ENCODE assay signal across 8 cellular contexts in genomic region chr3:38164136-38164965, GRCh38. TPM values are rescaled to one million over a fixed set of nuclear protein-coding genes. Genes with fewer than 3 reads are reported as not detected.
DNase-seq lines count a peak whose midpoint lies in the region; ATAC-seq, FAIRE-seq and TF ChIP-seq lines count a peak whose summit lies in the region.

No MANE protein-coding gene starts in this region.

- TF ChIP-seq CTCF in kidney (IDR thresholded peaks at IDR 0.05; ENCODE audit: borderline replicate concordance, extremely low read depth, insufficient read depth) (no peak), thoracic aorta (IDR thresholded peaks at IDR 0.05) (no peak)

- H3K36me3 Mint-ChIP-seq in CD4-positive, CD25-positive, alpha-beta regulatory T cell, result peaks cover 7% of the 10 kb centered on the region
- peaks cover 32% of the 10 kb centered on the region for H3K36me3 Mint-ChIP-seq in activated naive CD8-positive, alpha-beta T cell treated with anti-CD3 and anti-CD28 coated beads for 36 hours

- peak overlapping the region; percentile 94 to 97 (median 96) for H3K4me3 Mint-ChIP-seq in CD4-positive, CD25-positive, alpha-beta regulatory T cell
- H3K4me3 Mint-ChIP-seq in activated naive CD8-positive, alpha-beta T cell treated with anti-CD3 and anti-CD28 coated beads for 36 hours, result peak overlapping the region; percentile 89

- H3K27ac ChIP-seq in CD4-positive, CD25-positive, alpha-beta regulatory T cell (ENCODE audit: insufficient read depth, low read length, poor library complexity, severe bottlenecking), result peak overlapping the region; percentile 98
- H3K27ac ChIP-seq in kidney (ENCODE audit: low read depth in 2 of 2, low read length in 2 of 2) (peak overlapping the region; percentile 98 to 99), thoracic aorta (peak overlapping the region; percentile 82 to 83)

- no peaks in the 10 kb centered on the region for H3K9me3 Mint-ChIP-seq in CD4-positive, CD25-positive, alpha-beta regulatory T cell
- H3K9me3 Mint-ChIP-seq in activated naive CD8-positive, alpha-beta T cell treated with anti-CD3 and anti-CD28 coated beads for 36 hours, result no peaks in the 10 kb centered on the region

- peak overlapping the region; percentile 31 to 96 for H3K9ac ChIP-seq in kidney (ENCODE audit: low read length in 2 of 2)

- peaks cover 26 to 49% (median 34%) of the 10 kb centered on the region in 4 donors for H3K4me1 Mint-ChIP-seq in CD4-positive, CD25-positive, alpha-beta regulatory T cell
- H3K4me1 Mint-ChIP-seq in activated naive CD8-positive, alpha-beta T cell treated with anti-CD3 and anti-CD28 coated beads for 36 hours, result peaks cover 37% of the 10 kb centered on the region

- H3K27ac Mint-ChIP-seq in CD4-positive, CD25-positive, alpha-beta regulatory T cell, result peak overlapping the region; percentile 100
- H3K27ac Mint-ChIP-seq in activated naive CD8-positive, alpha-beta T cell treated with anti-CD3 and anti-CD28 coated beads for 36 hours, result peak overlapping the region; percentile 100

- H3K9me3 ChIP-seq in CD4-positive, CD25-positive, alpha-beta regulatory T cell (ENCODE audit: control insufficient read depth in 2 of 2, low read length in 2 of 2), result no peaks in the 10 kb centered on the region
- H3K9me3 ChIP-seq in kidney (ENCODE audit: control insufficient read depth in 1 of 2, low read length in 2 of 2) (no peaks in the 10 kb centered on the region), thoracic aorta (no peaks in the 10 kb centered on the region)

- peak overlapping the region; percentile 86 for H3K4me3 ChIP-seq in CD4-positive, CD25-positive, alpha-beta regulatory T cell (ENCODE audit: low read depth, low read length)
- peak overlapping the region; percentile 83 to 90 for H3K4me3 ChIP-seq in kidney (ENCODE audit: low read length in 2 of 2)
- H3K4me3 ChIP-seq in thoracic aorta, result peak overlapping the region; percentile 85

- DNase-seq in CD4-positive, CD25-positive, alpha-beta regulatory T cell, result no peak
- DNase-seq in activated naive CD8-positive, alpha-beta T cell treated with anti-CD3 and anti-CD28 coated beads for 36 hours, result no peak
- peak; percentile 79 for DNase-seq in kidney
- DNase-seq in thoracic aorta (ENCODE audit: low spot score), result no peak
- DNase-seq in stimulated activated CD4-positive, alpha-beta T cell treated with anti-CD3 and anti-CD28 coated beads, Interleukin-2, amount 100 ng/mL, for 24 hours, result no peak
- no peak for DNase-seq in NCI-H345 (lab: John Stamatoyannopoulos, UW)
- no peak for DNase-seq in RKO (ENCODE audit: low spot score)

- no peaks in the 10 kb centered on the region for H3K27me3 Mint-ChIP-seq in CD4-positive, CD25-positive, alpha-beta regulatory T cell
- no peaks in the 10 kb centered on the region for H3K27me3 Mint-ChIP-seq in activated naive CD8-positive, alpha-beta T cell treated with anti-CD3 and anti-CD28 coated beads for 36 hours

- H3K27me3 ChIP-seq in CD4-positive, CD25-positive, alpha-beta regulatory T cell (ENCODE audit: control insufficient read depth, insufficient read depth, low read length), result no peaks in the 10 kb centered on the region
- no peaks in the 10 kb centered on the region for H3K27me3 ChIP-seq in thoracic aorta (replicated peaks; ENCODE audit: insufficient read depth)

- ATAC-seq in CD4-positive, CD25-positive, alpha-beta regulatory T cell (ENCODE audit: low read depth in 2 of 2), result peak; percentile 9
- ATAC-seq in HG02642 (IDR thresholded peaks at IDR 0.05; ENCODE audit: poor library complexity, unreplicated experiment), result peak; percentile 16
- ATAC-seq in thoracic aorta (ENCODE audit: insufficient number of reproducible peaks, low FRiP score, low read depth), result no peak

- no peaks in the 10 kb centered on the region for H3K36me3 ChIP-seq in CD4-positive, CD25-positive, alpha-beta regulatory T cell (ENCODE audit: control insufficient read depth, insufficient read depth, low read length)
- H3K36me3 ChIP-seq in kidney (ENCODE audit: control insufficient read depth in 1 of 2, insufficient read depth in 2 of 2, low read length in 2 of 2), result no peaks in the 10 kb centered on the region
- no peaks in the 10 kb centered on the region for H3K36me3 ChIP-seq in thoracic aorta

- intact Hi-C loops in kidney (cut with DNase I), result no loop called here

- H3K4me1 ChIP-seq in CD4-positive, CD25-positive, alpha-beta regulatory T cell (ENCODE audit: control insufficient read depth, insufficient read depth, low read length, poor library complexity, severe bottlenecking), result peaks cover 37% of the 10 kb centered on the region
- peaks cover 2 to 9% of the 10 kb centered on the region in 2 donors for H3K4me1 ChIP-seq in kidney (ENCODE audit: control insufficient read depth in 1 of 2, insufficient read depth in 1 of 2, low read depth in 1 of 2, low read length in 2 of 2)
- peaks cover 17 to 28% of the 10 kb centered on the region in 2 donors for H3K4me1 ChIP-seq in thoracic aorta (ENCODE audit: control insufficient read depth in 1 of 2, low read depth in 2 of 2)

- FAIRE-seq in kidney (lab: Jason Lieb, UNC), result no peak

RNA-seq across cellular contexts. Expression of gene OXSR1, which starts 1.0 kb away (rescaled TPM):
- total RNA-seq in CD4-positive, CD25-positive, alpha-beta regulatory T cell, result 62.3 TPM
- polyA plus RNA-seq in CD4-positive, CD25-positive, alpha-beta regulatory T cell, result 10 to 100 TPM; 12.6 to 19.3 (median 16.1) TPM
- total RNA-seq in activated naive CD8-positive, alpha-beta T cell treated with anti-CD3 and anti-CD28 coated beads for 36 hours, result 10 to 100 TPM; 57.3 to 59.9 TPM
- 40.0 TPM for total RNA-seq in kidney
- 16.7 TPM for polyA plus RNA-seq in kidney (ENCODE audit: insufficient read depth, low read depth, low replicate concordance)
- total RNA-seq in thoracic aorta, result 10 to 100 TPM; 30.5 to 31.0 TPM

RNA-seq across cellular contexts. Expression of gene MYD88, which starts 25.9 kb away (rescaled TPM):
- total RNA-seq in CD4-positive, CD25-positive, alpha-beta regulatory T cell, result 49.9 TPM
- polyA plus RNA-seq in CD4-positive, CD25-positive, alpha-beta regulatory T cell, result 100 to 1,000 TPM; 114 to 184 (median 139) TPM
- 10 to 100 TPM; 46.2 to 48.0 TPM for total RNA-seq in activated naive CD8-positive, alpha-beta T cell treated with anti-CD3 and anti-CD28 coated beads for 36 hours
- total RNA-seq in kidney (34.5 TPM), thoracic aorta (10 to 100 TPM; 27.8 to 49.7 TPM)
- polyA plus RNA-seq in kidney (ENCODE audit: insufficient read depth, low read depth, low replicate concordance), result 20.8 TPM

RNA-seq across cellular contexts. Expression of gene ACAA1, which starts 27.4 kb away (rescaled TPM):
- 80.7 TPM for total RNA-seq in CD4-positive, CD25-positive, alpha-beta regulatory T cell
- polyA plus RNA-seq in CD4-positive, CD25-positive, alpha-beta regulatory T cell, result 10 to 100 TPM; 55.6 to 79.3 (median 67.2) TPM
- total RNA-seq in activated naive CD8-positive, alpha-beta T cell treated with anti-CD3 and anti-CD28 coated beads for 36 hours, result 10 to 100 TPM; 69.0 to 70.2 TPM
- 90.0 TPM for total RNA-seq in kidney
- 566 TPM for polyA plus RNA-seq in kidney (ENCODE audit: insufficient read depth, low read depth, low replicate concordance)
- 10 to 100 TPM; 34.8 to 37.6 TPM for total RNA-seq in thoracic aorta
